ENCODE assay signal across 9 cellular contexts in genomic region chrX:50448565-50448964, GRCh38. TPM values are rescaled to one million over a fixed set of nuclear protein-coding genes. Genes with fewer than 3 reads are reported as not detected.
DNase-seq lines count a peak whose midpoint lies in the region; ATAC-seq and TF ChIP-seq lines count a peak whose summit lies in the region.
"Had no signal": no experiment of that assay in that cellular context is flagged by ENCODE, and none has a peak within 500 bp of the region (broad histone marks: within the 10 kb centered on the region; RNA-seq: fewer than 3 reads in every experiment).

No MANE protein-coding gene starts in this region.

- H3K36me3 ChIP-seq in OCI-LY7 (ENCODE audit: insufficient read depth, low read length) (no peaks in the 10 kb centered on the region), brain microvascular endothelial cell (replicated peaks) (no peaks in the 10 kb centered on the region)

- DNase-seq in ACHN = peak; percentile 22
- DNase-seq in OCI-LY7 (ENCODE audit: low spot score) = peak; percentile 2
- DNase-seq in fibroblast of mammary gland (ENCODE audit: low read depth) = peak; percentile 47
- no peak for DNase-seq in brain microvascular endothelial cell
- DNase-seq in head of caudate nucleus = no peak
- no peak for DNase-seq in H4 (ENCODE audit: low spot score)

- TF ChIP-seq CTCF in GM12873 (IDR thresholded peaks at IDR 0.05; ENCODE audit: insufficient read depth, low read depth, low read length, missing control alignments) (peak; percentile 44), OCI-LY7 (conservative IDR thresholded peaks at IDR 0.05; ENCODE audit: low read length) (peak; percentile 51), fibroblast of mammary gland (conservative IDR thresholded peaks at IDR 0.05; ENCODE audit: control insufficient read depth, insufficient read depth, low read depth, low read length) (peak; percentile 12), brain microvascular endothelial cell (IDR thresholded peaks at IDR 0.05; ENCODE audit: low read depth, low read length, missing control alignments) (no peak)

- H3K9me3 ChIP-seq in OCI-LY7 (ENCODE audit: low read length) = no peaks in the 10 kb centered on the region

- no peaks in the 10 kb centered on the region for H4K20me1 ChIP-seq in OCI-LY7 (ENCODE audit: insufficient read depth, low read length)

- no peak overlapping the region for H3K4me2 ChIP-seq in OCI-LY7 (ENCODE audit: low read length)

- no peak for ATAC-seq in HG03045 (IDR thresholded peaks at IDR 0.05; ENCODE audit: unreplicated experiment)

- H3K79me2 ChIP-seq in OCI-LY7 (ENCODE audit: insufficient read depth, low read depth, low read length) = no peaks in the 10 kb centered on the region
- H3K79me2 ChIP-seq: parathyroid adenoma had no signal

- no peaks in the 10 kb centered on the region for H3K27me3 ChIP-seq in brain microvascular endothelial cell (replicated peaks)

- H3K27ac ChIP-seq in OCI-LY7 (ENCODE audit: low read depth, low read length, poor library complexity, severe bottlenecking) (no peak overlapping the region), brain microvascular endothelial cell (no peak overlapping the region)
- H3K27ac ChIP-seq: parathyroid adenoma had no signal

- CTCF ChIA-PET in OCI-LY7 (lab: Charles Lee; ENCODE audit: unreplicated experiment) = no interaction called here

- no peaks in the 10 kb centered on the region for H3K4me1 ChIP-seq in OCI-LY7 (ENCODE audit: insufficient read depth, low read length, poor library complexity, severe bottlenecking)
- H3K4me1 ChIP-seq: parathyroid adenoma had no signal

- no peak overlapping the region for H2AFZ ChIP-seq in OCI-LY7 (ENCODE audit: low read length)
- H2AFZ ChIP-seq: parathyroid adenoma had no signal

- BruUV-seq in OCI-LY7 (replicated peaks; lab: Mats Ljungman, UMichigan) = no TSS peak

- no peaks in the 10 kb centered on the region for H3K9me2 ChIP-seq in OCI-LY7 (ENCODE audit: insufficient read depth, low read length)

- intact Hi-C loops in OCI-LY7 (cut with micrococcal nuclease; ENCODE audit: unreplicated experiment) = loop anchor here (5.0 kb wide), 1 partner anchor 531 kb away; no protein-coding TSS in a partner anchor
- intact Hi-C loops in head of caudate nucleus (cut with DNase I) = no loop called here

- in situ Hi-C loops in ACHN (cut with HindIII; ENCODE audit: low pct_ligation_motif_present, low pct_unique_long_range_greater_than_20kb, low sequenced_read_pairs) (no loop called here), brain microvascular endothelial cell (cut with HindIII; ENCODE audit: low pct_ligation_motif_present, low sequenced_read_pairs) (no loop called here)

- H3K4me3 ChIP-seq in OCI-LY7 (ENCODE audit: low read depth, low read length, poor library complexity, severe bottlenecking) (no peak overlapping the region), fibroblast of mammary gland (ENCODE audit: control insufficient read depth, low read depth, low read length) (no peak overlapping the region), brain microvascular endothelial cell (ENCODE audit: low read depth, low read length) (no peak overlapping the region)

- POLR2A ChIA-PET in OCI-LY7 (lab: Charles Lee) = no interaction called here

RNA-seq across cellular contexts. Expression of gene DGKK, which starts 22.1 kb away (rescaled TPM):
- not detected in 2 replicates for total RNA-seq in OCI-LY7 (2014; rRNA removed; shearing (Covaris generic))
- not detected in 2 replicates for total RNA-seq in OCI-LY7 (2022)
- total RNA-seq in H4 (2014; rRNA removed; shearing (Covaris generic)) = not detected in 2 replicates

Comparison
In these comparisons a context has a peak if more than half of its experiments do, and no peak if none do; other contexts are left out.
1. DNase-seq: peak in ACHN (single experiment), OCI-LY7 (single experiment) and fibroblast of mammary gland (single experiment); none in brain microvascular endothelial cell (single experiment), head of caudate nucleus (0 of 42) and H4 (single experiment).